20 cellular contexts compared by ENCODE assay signal in genomic region chr10:49396666-49396999, GRCh38. TPM values are rescaled to one million over a fixed set of nuclear protein-coding genes. Genes with fewer than 3 reads are reported as not detected.
DNase-seq lines count a peak whose midpoint lies in the region; ATAC-seq, FAIRE-seq and TF ChIP-seq lines count a peak whose summit lies in the region.
"Had no signal": no experiment of that assay in that cellular context is flagged by ENCODE, and none has a peak within 500 bp of the region (broad histone marks: within the 10 kb centered on the region; RNA-seq: fewer than 3 reads in every experiment).

No MANE protein-coding gene starts in this region.

- H3K4me1 Mint-ChIP-seq in GM23338 (peaks cover 30% of the 10 kb centered on the region), neural crest cell (peaks cover 17% of the 10 kb centered on the region)
- peaks cover 17% of the 10 kb centered on the region for H3K4me1 Mint-ChIP-seq in activated CD4-positive, alpha-beta memory T cell treated with anti-CD3 and anti-CD28 coated beads, Interleukin-2, amount 10 ng/mL, durations not matched to agents 7 days and 5 days
- H3K4me1 Mint-ChIP-seq in naive thymus-derived CD8-positive, alpha-beta T cell, result peaks cover 3 to 20% (median 15%) of the 10 kb centered on the region in 4 donors

- TF ChIP-seq POLR2A in H1 (IDR thresholded peaks at IDR 0.05; ENCODE audit: control extremely low read depth in 1 of 2, low read depth in 2 of 2, low read length in 2 of 2), result no peak
- no peak for TF ChIP-seq POLR2A in thyroid gland (IDR thresholded peaks at IDR 0.05)

- no peak for TF ChIP-seq CTCF in GM23338 (conservative IDR thresholded peaks at IDR 0.05; ENCODE audit: low read depth in 2 of 2)
- TF ChIP-seq CTCF in H1 (IDR thresholded peaks at IDR 0.05; ENCODE audit: control extremely low read depth in 1 of 3, insufficient read depth in 1 of 3, low read depth in 1 of 3, low read length in 3 of 3), result no peak
- no peak for TF ChIP-seq CTCF in neural crest cell (conservative IDR thresholded peaks at IDR 0.05)
- TF ChIP-seq CTCF in thyroid gland (IDR thresholded peaks at IDR 0.05), result no peak

- no peak overlapping the region for H2BK5ac ChIP-seq in H1 (ENCODE audit: low read depth, low read length)

- H2AFZ ChIP-seq in GM23338 (no peak overlapping the region), H1 (ENCODE audit: low read length) (no peak overlapping the region)

- 26% methylated on average over 8 of the region's 8 CpGs for WGBS in HUES64
- 20% methylated on average over 8 of the region's 8 CpGs; no CpG with 5 or more reads in 1 of the 2 experiments for WGBS in H1 (ENCODE audit: extremely low coverage in 1 of 2, insufficient coverage in 1 of 2, insufficient read length in 1 of 2, insufficient replicate concordance in 2 of 2, low coverage in 1 of 2, low lambda C conversion rate in 2 of 2, missing lambda C conversion rate in 1 of 2), 2 experiments
- 21 to 23% methylated on average over 8 of the region's 8 CpGs for WGBS in thyroid gland, 2 donors

- CTCF ChIA-PET in H1 (lab: Charles Lee; ENCODE audit: partially characterized antibody), result interaction anchor here (0.8 to 1.9 kb wide), 5 partner anchors 11 to 739 kb away, joined by 3 to 13 read pairs (median 4); no protein-coding TSS in a partner anchor
- CTCF ChIA-PET in activated CD4-positive, alpha-beta memory T cell treated with anti-CD3 and anti-CD28 coated beads, Interleukin-2, amount 10 ng/mL, durations not matched to agents 7 days and 5 days (lab: Charles Lee), result no interaction called here

- TF ChIP-seq RAD21 in H1 (IDR thresholded peaks at IDR 0.05 in 1 of 2, conservative IDR thresholded peaks at IDR 0.05 in 1 of 2; ENCODE audit: low read depth in 2 of 2, low read length in 2 of 2), result no peak

- no peaks in the 10 kb centered on the region for H3K79me1 ChIP-seq in H1 (ENCODE audit: low read depth, low read length)

- FAIRE-seq in H1 (lab: Jason Lieb, UNC), result no peak

- H3K4me2 ChIP-seq in GM23338 (peak overlapping the region; percentile 96), H1 (ENCODE audit: insufficient read depth in 1 of 2, low read depth in 2 of 2, low read length in 2 of 2) (peak overlapping the region; percentile 87 to 92)

- H3K27me3 Mint-ChIP-seq in GM23338 (ENCODE audit: insufficient read depth, low read depth, poor library complexity) (peaks cover 73% of the 10 kb centered on the region), neural crest cell (ENCODE audit: low read depth) (peaks cover 97% of the 10 kb centered on the region)
- peaks cover 79% of the 10 kb centered on the region for H3K27me3 Mint-ChIP-seq in activated CD4-positive, alpha-beta memory T cell treated with anti-CD3 and anti-CD28 coated beads, Interleukin-2, amount 10 ng/mL, durations not matched to agents 7 days and 5 days
- H3K27me3 Mint-ChIP-seq in naive thymus-derived CD8-positive, alpha-beta T cell, result peaks cover 42 to 86% (median 63%) of the 10 kb centered on the region in 5 donors

- H3K9me3 Mint-ChIP-seq in GM23338 (no peaks in the 10 kb centered on the region), neural crest cell (no peaks in the 10 kb centered on the region)
- H3K9me3 Mint-ChIP-seq in activated CD4-positive, alpha-beta memory T cell treated with anti-CD3 and anti-CD28 coated beads, Interleukin-2, amount 10 ng/mL, durations not matched to agents 7 days and 5 days, result no peaks in the 10 kb centered on the region
- H3K9me3 Mint-ChIP-seq in naive thymus-derived CD8-positive, alpha-beta T cell, result peaks cover 0 to 10% (median 0%) of the 10 kb centered on the region in 9 donors

- no peak overlapping the region for H2AK5ac ChIP-seq in H1 (ENCODE audit: low read depth, low read length)

- no peak overlapping the region for H2BK15ac ChIP-seq in H1 (ENCODE audit: low read length)

- no peak for ATAC-seq in GM23338
- ATAC-seq in naive thymus-derived CD8-positive, alpha-beta T cell, result no peak
- ATAC-seq: HCT116 had no signal

- H3K4ac ChIP-seq in H1 (replicated peaks; ENCODE audit: insufficient read length, low read depth, low read length), result no peak overlapping the region

- no peak overlapping the region for H3K23ac ChIP-seq in H1 (ENCODE audit: insufficient read length)

- no peak overlapping the region for H3K27ac Mint-ChIP-seq in GM23338
- H3K27ac Mint-ChIP-seq in neural crest cell (ENCODE audit: unreplicated experiment), result no peak overlapping the region
- H3K27ac Mint-ChIP-seq in activated CD4-positive, alpha-beta memory T cell treated with anti-CD3 and anti-CD28 coated beads, Interleukin-2, amount 10 ng/mL, durations not matched to agents 7 days and 5 days, result no peak overlapping the region
- H3K27ac Mint-ChIP-seq in naive thymus-derived CD8-positive, alpha-beta T cell, result no peak overlapping the region

- H3K14ac ChIP-seq in H1 (ENCODE audit: insufficient read length), result no peak overlapping the region

- H3K4me3 ChIP-seq in GM23338 (peak overlapping the region; percentile 73), HUES64 (ENCODE audit: low read length) (peak overlapping the region; percentile 48; the same call in 1 of the 2 replicates), H1 (ENCODE audit: extremely low read depth in 1 of 4, insufficient read depth in 2 of 4, low read depth in 3 of 4, low read length in 4 of 4) (peak overlapping the region in 1 of 4 experiments; percentile 67; a peak in 4 of 8 replicates), thyroid gland (replicated peaks in 1 of 3) (no peak overlapping the region)
- H3K4me3 ChIP-seq: MG63 had no signal

- no peak overlapping the region for H2BK12ac ChIP-seq in H1 (ENCODE audit: low read depth, low read length)

- no peaks in the 10 kb centered on the region for H3K79me2 ChIP-seq in GM23338 (replicated peaks; ENCODE audit: insufficient read depth)
- H3K79me2 ChIP-seq in H1 (ENCODE audit: control insufficient read depth in 1 of 2, insufficient read depth in 2 of 2, low read length in 2 of 2), result no peaks in the 10 kb centered on the region

- no peak for TF ChIP-seq EP300 in H1 (IDR thresholded peaks at IDR 0.05; ENCODE audit: borderline replicate concordance in 1 of 2, low read depth in 2 of 2, low read length in 2 of 2)

- H3K27me3 ChIP-seq in GM23338 (ENCODE audit: insufficient read depth) (peaks cover 100% of the 10 kb centered on the region), HUES64 (ENCODE audit: insufficient read depth, low read length) (peaks cover 99% of the 10 kb centered on the region), H1 (replicated peaks in 1 of 4; ENCODE audit: control insufficient read depth in 3 of 4, extremely low read depth in 1 of 4, insufficient read depth in 3 of 4, low read length in 3 of 4) (peaks cover 48 to 76% (median 71%) of the 10 kb centered on the region in 4 experiments), thyroid gland (peaks cover 47% of the 10 kb centered on the region)

- H3K9ac ChIP-seq in HUES64 (ENCODE audit: low read depth, low read length) (no peak overlapping the region), H1 (replicated peaks in 1 of 4; ENCODE audit: extremely low read depth in 1 of 4, low read depth in 3 of 4, low read length in 3 of 4) (no peak overlapping the region)

- no peak overlapping the region for H3K56ac ChIP-seq in H1 (replicated peaks; ENCODE audit: insufficient read length, low read depth, low read length)

- peaks cover 23% of the 10 kb centered on the region for H4K20me1 ChIP-seq in GM23338 (replicated peaks; ENCODE audit: insufficient read depth)
- H4K20me1 ChIP-seq in H1 (replicated peaks in 1 of 2; ENCODE audit: control insufficient read depth in 1 of 2, insufficient read depth in 2 of 2, low read length in 2 of 2), result peaks cover 6 to 25% of the 10 kb centered on the region in 2 experiments

- H3K4me3 Mint-ChIP-seq in GM23338, result peak overlapping the region; percentile 75
- H3K4me3 Mint-ChIP-seq in neural crest cell, result peak overlapping the region; percentile 78
- no peak overlapping the region for H3K4me3 Mint-ChIP-seq in activated CD4-positive, alpha-beta memory T cell treated with anti-CD3 and anti-CD28 coated beads, Interleukin-2, amount 10 ng/mL, durations not matched to agents 7 days and 5 days
- H3K4me3 Mint-ChIP-seq in naive thymus-derived CD8-positive, alpha-beta T cell, result peak overlapping the region in 1 of 10 donors; percentile 48

- H4K91ac ChIP-seq in H1 (replicated peaks; ENCODE audit: insufficient read length, low read length), result no peak overlapping the region

- POLR2A ChIA-PET in H1 (lab: Charles Lee; ENCODE audit: partially characterized antibody), result no interaction called here
- POLR2A ChIA-PET in activated CD4-positive, alpha-beta memory T cell treated with anti-CD3 and anti-CD28 coated beads, Interleukin-2, amount 10 ng/mL, durations not matched to agents 7 days and 5 days (lab: Charles Lee), result no interaction called here
- POLR2A ChIA-PET in naive thymus-derived CD8-positive, alpha-beta T cell (lab: Charles Lee), result no interaction called here

- no peak overlapping the region for H2BK120ac ChIP-seq in H1 (replicated peaks; ENCODE audit: low read depth, low read length)

- DNase-seq in GM23338 (ENCODE audit: low spot score), result no peak
- no peak for DNase-seq in H1 (ENCODE audit: low read depth in 1 of 2, low spot score in 2 of 2)
- DNase-seq in neural crest cell (ENCODE audit: low read depth, low spot score), result no peak
- no peak for DNase-seq in activated CD4-positive, alpha-beta memory T cell treated with anti-CD3 and anti-CD28 coated beads, Interleukin-2, amount 10 ng/mL, durations not matched to agents 7 days and 5 days
- no peak for DNase-seq in Kasumi-1 (lab: John Stamatoyannopoulos, UW)
- no peak for DNase-seq in thyroid gland
- DNase-seq in naive thymus-derived CD8-positive, alpha-beta T cell, result no peak
- DNase-seq: AML-193; Caco-2; MG63; NCI-H1092; NCI-H1694; NCI-H2107; NCI-H2227 treated with DMSO at 0.1 percent for 48 hours; NK-92 treated with Interleukin-12 subunit alpha and Interleukin-12 subunit beta, amount 100 ng/mL, for 24 hours; OCI-M1; SHP77 treated with DMSO at 0.1 percent for 48 hours had no signal

- H4K5ac ChIP-seq in H1 (ENCODE audit: insufficient read length, low read depth, low read length), result no peak overlapping the region

- no peaks in the 10 kb centered on the region for H3K9me3 ChIP-seq in HUES64 (ENCODE audit: insufficient read depth, low read depth, low read length)
- no peaks in the 10 kb centered on the region for H3K9me3 ChIP-seq in H1 (ENCODE audit: insufficient read depth in 2 of 2, low read depth in 1 of 2, low read length in 1 of 2)
- H3K9me3 ChIP-seq in thyroid gland, result no peaks in the 10 kb centered on the region

- H3K27ac ChIP-seq in GM23338 (ENCODE audit: low read depth), result no peak overlapping the region
- H3K27ac ChIP-seq in HUES64 (ENCODE audit: low read depth, low read length), result no peak overlapping the region
- no peak overlapping the region for H3K27ac ChIP-seq in H1 (ENCODE audit: low read depth, low read length)
- H3K27ac ChIP-seq in thyroid gland, result no peak overlapping the region

- H3K23me2 ChIP-seq in H1 (ENCODE audit: low read depth, low read length), result peaks cover 18% of the 10 kb centered on the region; the same call in 1 of the 2 replicates

- H2BK20ac ChIP-seq in H1 (ENCODE audit: low read length), result no peak overlapping the region

- H3K36me3 ChIP-seq in GM23338 (ENCODE audit: insufficient read depth) (no peaks in the 10 kb centered on the region), HUES64 (ENCODE audit: insufficient read depth, low read length) (no peaks in the 10 kb centered on the region), H1 (ENCODE audit: control insufficient read depth in 2 of 4, insufficient read depth in 4 of 4, low read length in 3 of 4) (no peaks in the 10 kb centered on the region), thyroid gland (no peaks in the 10 kb centered on the region)
- H3K36me3 ChIP-seq: MG63 had no signal

- intact Hi-C loops in thyroid gland (cut with DNase I), result no loop called here

- no peaks in the 10 kb centered on the region for H3K9me2 ChIP-seq in GM23338 (ENCODE audit: insufficient read depth)

- H3K18ac ChIP-seq in H1 (ENCODE audit: extremely low read depth, low read length), result no peak overlapping the region

- H4K8ac ChIP-seq in H1 (ENCODE audit: extremely low read depth, insufficient read depth, low read length), result no peak overlapping the region

- H3K4me1 ChIP-seq in GM23338 (ENCODE audit: insufficient read depth) (peaks cover 31% of the 10 kb centered on the region), HUES64 (ENCODE audit: insufficient read depth, low read length) (peaks cover 9% of the 10 kb centered on the region), H1 (replicated peaks in 1 of 4; ENCODE audit: control insufficient read depth in 3 of 4, insufficient read depth in 4 of 4, low read length in 3 of 4) (peaks cover 4 to 14% (median 6%) of the 10 kb centered on the region in 4 experiments), thyroid gland (peaks cover 14 to 27% of the 10 kb centered on the region in 2 donors)

- H3F3A ChIP-seq in GM23338 (replicated peaks; ENCODE audit: low read depth), result 0 out of 2 replicates have a peak, but pooled peaks cover 9% of the 10 kb centered on the region

- H3K36me3 Mint-ChIP-seq in GM23338 (ENCODE audit: low read depth), result no peaks in the 10 kb centered on the region
- H3K36me3 Mint-ChIP-seq in neural crest cell (ENCODE audit: low read depth), result no peaks in the 10 kb centered on the region
- H3K36me3 Mint-ChIP-seq in activated CD4-positive, alpha-beta memory T cell treated with anti-CD3 and anti-CD28 coated beads, Interleukin-2, amount 10 ng/mL, durations not matched to agents 7 days and 5 days (ENCODE audit: low read depth), result no peaks in the 10 kb centered on the region
- peaks cover 0 to 3% (median 0%) of the 10 kb centered on the region in 3 donors for H3K36me3 Mint-ChIP-seq in naive thymus-derived CD8-positive, alpha-beta T cell

RNA-seq across cellular contexts. Expression of gene DRGX, which starts 0.7 kb away (rescaled TPM):
- not detected in 2 replicates for total RNA-seq in GM23338 (2014; rRNA removed; shearing (Covaris generic))
- not detected in 2 replicates for polyA plus RNA-seq in GM23338 (2016; fragmentation: Nextera tagmentation; extraction: Ambion mirVana)
- polyA plus RNA-seq in HUES64 (2013, experiment 1 of 2), result not detected
- polyA plus RNA-seq in HUES64 (2013, experiment 2 of 2), result not detected
- not detected in 2 replicates for total RNA-seq in H1 (2021; fragmentation: NEBNext Ultra II Directional; extraction: Animal tissue kit (Norgen Biotek cat#: 25700))
- polyA plus RNA-seq in H1 (2011; rRNA removed), result not detected in 2 replicates
- polyA plus RNA-seq in H1 (2011; cell fraction: cytosol; rRNA removed), result not detected
- not detected for polyA plus RNA-seq in H1 (2011; cell fraction: nucleus; rRNA removed)
- not detected in 4 replicates for polyA plus RNA-seq in H1 (2012, experiment 1 of 2)
- not detected for polyA plus RNA-seq in H1 (2012, experiment 2 of 2)
- not detected for polyA plus RNA-seq in H1 (2013, experiment 1 of 2)
- not detected for polyA plus RNA-seq in H1 (2013, experiment 2 of 2)
- not detected in 2 replicates for polyA minus RNA-seq in H1 (2011; rRNA and poly(A)+ RNA removed)
- polyA minus RNA-seq in H1 (2011; cell fraction: cytosol; rRNA and poly(A)+ RNA removed), result not detected
- not detected for polyA minus RNA-seq in H1 (2011; cell fraction: nucleus; rRNA and poly(A)+ RNA removed)
- 0.18 and 0.19 TPM in 2 replicates for total RNA-seq in neural crest cell
- total RNA-seq in activated CD4-positive, alpha-beta memory T cell treated with anti-CD3 and anti-CD28 coated beads, Interleukin-2, amount 10 ng/mL, durations not matched to agents 7 days and 5 days, result not detected
- total RNA-seq in thyroid gland, result not detected
- not detected for total RNA-seq in naive thymus-derived CD8-positive, alpha-beta T cell
- polyA plus RNA-seq in naive thymus-derived CD8-positive, alpha-beta T cell, result not detected
- total RNA-seq: Caco-2, RPMI7951 had no signal

Comparison
In these comparisons a context has a peak if more than half of its experiments do, and no peak if none do; other contexts are left out.
1. H3K4me3 ChIP-seq: peak in GM23338 (single experiment) and HUES64 (single experiment); none in thyroid gland (0 of 3).